9 cellular contexts compared by ENCODE assay signal in genomic region chr1:15953791-15954201, GRCh38. TPM values are rescaled to one million over a fixed set of nuclear protein-coding genes. Genes with fewer than 3 reads are reported as not detected.
DNase-seq lines count a peak whose midpoint lies in the region; ATAC-seq and TF ChIP-seq lines count a peak whose summit lies in the region.
"Had no signal": no experiment of that assay in that cellular context is flagged by ENCODE, and none has a peak within 500 bp of the region (broad histone marks: within the 10 kb centered on the region; RNA-seq: fewer than 3 reads in every experiment).

No MANE protein-coding gene starts in this region.

- TF ChIP-seq CTCF in right atrium auricular region (IDR thresholded peaks at IDR 0.05) = no peak

- peak overlapping the region; percentile 51 for H3K27ac Mint-ChIP-seq in T-helper 17 cell

- H3K36me3 Mint-ChIP-seq in T-helper 17 cell (ENCODE audit: low read depth) = peaks cover 8% of the 10 kb centered on the region

- no peaks in the 10 kb centered on the region for H3K9me3 ChIP-seq in right atrium auricular region
- H3K9me3 ChIP-seq in T-helper 17 cell (ENCODE audit: control insufficient read depth, low read length, poor library complexity, severe bottlenecking) = no peaks in the 10 kb centered on the region
- no peaks in the 10 kb centered on the region for H3K9me3 ChIP-seq in iPS-20b (ENCODE audit: insufficient read depth, low read depth, low read length)

- no peak for DNase-seq in right atrium auricular region (ENCODE audit: low spot score)
- DNase-seq in cardiac septum (ENCODE audit: low spot score) = no peak
- no peak for DNase-seq in T-helper 17 cell
- DNase-seq in COLO668 (lab: John Stamatoyannopoulos, UW; ENCODE audit: unreplicated experiment) = no peak
- DNase-seq in NCI-H1930 (lab: John Stamatoyannopoulos, UW) = no peak

- intact Hi-C loops in cardiac septum (cut with DNase I) = no loop called here

- ATAC-seq in T-helper 17 cell = no peak
- no peak for ATAC-seq in GM18873 (IDR thresholded peaks at IDR 0.05; ENCODE audit: low FRiP score, unreplicated experiment)
- ATAC-seq in GM18867 (IDR thresholded peaks at IDR 0.05; ENCODE audit: unreplicated experiment) = no peak

- H3K9ac ChIP-seq in iPS-20b (ENCODE audit: low read depth, low read length) = 0 out of 2 replicates have a peak overlapping the region, but pooled peaks have one; percentile 7

- H3K27me3 ChIP-seq in right atrium auricular region (no peaks in the 10 kb centered on the region), iPS-20b (ENCODE audit: insufficient read depth, low read length) (no peaks in the 10 kb centered on the region)

- H3K4me3 Mint-ChIP-seq in T-helper 17 cell = no peak overlapping the region

- H3K4me1 ChIP-seq in right atrium auricular region (peaks cover 0 to 89% of the 10 kb centered on the region in 2 donors), iPS-20b (ENCODE audit: insufficient read depth, low read length) (peaks cover 34% of the 10 kb centered on the region)

- H3K36me3 ChIP-seq in right atrium auricular region = no peaks in the 10 kb centered on the region
- H3K36me3 ChIP-seq in iPS-20b (ENCODE audit: insufficient read depth, low read depth, low read length) = no peaks in the 10 kb centered on the region

- peaks cover 77% of the 10 kb centered on the region for H3K4me1 Mint-ChIP-seq in T-helper 17 cell

- H3K27ac ChIP-seq in right atrium auricular region (peak overlapping the region; percentile 26 to 35), iPS-20b (ENCODE audit: low read length) (no peak overlapping the region)

- H3K27me3 Mint-ChIP-seq in T-helper 17 cell = no peaks in the 10 kb centered on the region

- H3K4me3 ChIP-seq in right atrium auricular region (no peak overlapping the region), iPS-20b (ENCODE audit: low read length) (no peak overlapping the region)

RNA-seq across cellular contexts. Expression of gene ZBTB17, which starts 22.1 kb away (rescaled TPM):
- 10 to 100 TPM; 14.8 to 27.5 TPM for total RNA-seq in right atrium auricular region
- total RNA-seq in cardiac septum = 24.9 TPM
- 10 to 100 TPM; 71.7 to 99.0 TPM for total RNA-seq in T-helper 17 cell

RNA-seq across cellular contexts. Expression of gene SRARP, which starts 50.2 kb away (rescaled TPM):
- total RNA-seq in right atrium auricular region (under 1 TPM in 1 of 2 donors, not detected in 1; 0.31 TPM), cardiac septum (not detected), T-helper 17 cell (not detected)
- total RNA-seq: mucosa of gallbladder had no signal
